In the genomic region with DNA sequence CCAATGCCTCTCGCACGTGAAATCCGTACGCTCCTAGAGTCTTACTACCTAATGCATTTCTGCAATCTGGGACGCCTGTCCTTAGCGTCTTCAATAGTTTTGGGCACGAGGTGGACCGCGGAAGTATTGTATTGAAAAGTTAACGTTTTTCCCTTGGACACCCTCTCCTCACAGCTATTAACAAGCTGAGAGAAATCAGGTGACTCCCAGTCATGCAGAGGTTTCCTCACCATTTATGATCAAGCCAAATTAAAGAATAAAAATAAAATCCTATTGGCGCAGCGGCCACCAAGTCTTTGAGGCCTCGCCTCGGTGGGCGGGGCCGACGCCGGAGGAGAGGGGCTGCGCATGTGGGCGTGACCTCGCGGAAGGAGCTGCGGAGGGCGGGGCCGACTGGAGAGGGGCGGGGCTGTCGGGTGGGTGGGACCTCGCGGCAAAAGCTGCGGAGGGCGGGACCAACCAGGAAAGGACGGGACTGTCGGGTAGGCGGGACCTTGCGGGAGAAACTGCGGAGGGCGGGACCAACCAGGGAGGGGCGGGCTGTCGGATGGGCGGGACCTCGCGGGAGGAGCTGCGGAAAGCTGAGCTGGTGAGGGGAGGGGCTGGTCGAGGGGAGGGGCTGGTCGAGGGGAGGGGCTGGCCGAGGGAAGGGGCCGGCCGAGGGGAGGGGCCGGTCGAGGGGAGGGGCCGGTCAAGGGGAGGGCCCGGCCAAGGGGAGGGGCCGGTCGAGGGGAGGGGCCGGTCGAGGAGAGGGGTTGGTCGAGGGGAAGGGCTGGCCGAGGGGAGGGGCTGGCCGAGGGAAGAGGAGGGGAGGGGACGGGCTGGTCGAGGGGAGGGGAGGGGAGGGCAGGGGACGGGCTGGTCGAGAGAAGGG, we compare ENCODE assay signal across 8 cellular contexts. TPM values are rescaled to one million over a fixed set of nuclear protein-coding genes. Genes with fewer than 3 reads are reported as not detected.
DNase-seq lines count a peak whose midpoint lies in the region; ATAC-seq and TF ChIP-seq lines count a peak whose summit lies in the region.

No MANE protein-coding gene starts in this region.

- TF ChIP-seq CTCF in AG10803 (conservative IDR thresholded peaks at IDR 0.05; ENCODE audit: low read length) (no peak), left lung (IDR thresholded peaks at IDR 0.05) (no peak)

- H3K4me3 ChIP-seq in AG10803 (ENCODE audit: low read length) (peak overlapping the region; percentile 97), left lung (peak overlapping the region; percentile 64 to 93)

- DNase-seq in AG10803 (ENCODE audit: low read depth): peak; percentile 98
- peak; percentile 96 for DNase-seq in NCI-H748 treated with DMSO at 0.1 percent for 48 hours (lab: John Stamatoyannopoulos, UW)
- peak; percentile 97 to 98 for DNase-seq in activated CD4-positive, alpha-beta T cell treated with anti-CD3 and anti-CD28 coated beads, Interleukin-2, amount 50 U/mL, for 4 hours
- peak; percentile 99 to 100 for DNase-seq in left lung
- DNase-seq in stimulated activated CD4-positive, alpha-beta T cell treated with anti-CD3 and anti-CD28 coated beads, Interleukin-1b, Interleukin-23, amount 100 ng/mL, for 4 hours (ENCODE audit: low read depth in 2 of 2): peak; percentile 92 to 98

- peaks cover 21% of the 10 kb centered on the region for H3K4me1 Mint-ChIP-seq in dendritic cell treated with granulocyte-macrophage colony-stimulating factor and Interleukin-4, amounts not matched to agents 40 ng/mL and 50 ng/mL, for 4 days (ENCODE audit: low read depth)

- H3K27ac Mint-ChIP-seq in dendritic cell treated with granulocyte-macrophage colony-stimulating factor and Interleukin-4, amounts not matched to agents 40 ng/mL and 50 ng/mL, for 4 days: peak overlapping the region; percentile 82

- peaks cover 26% of the 10 kb centered on the region for H3K36me3 Mint-ChIP-seq in dendritic cell treated with granulocyte-macrophage colony-stimulating factor and Interleukin-4, amounts not matched to agents 40 ng/mL and 50 ng/mL, for 4 days (ENCODE audit: low read depth)

- no peaks in the 10 kb centered on the region for H3K9me3 Mint-ChIP-seq in dendritic cell treated with granulocyte-macrophage colony-stimulating factor and Interleukin-4, amounts not matched to agents 40 ng/mL and 50 ng/mL, for 4 days

- H3K4me1 ChIP-seq in left lung: peaks cover 12 to 29% of the 10 kb centered on the region in 2 donors

- peaks cover 55% of the 10 kb centered on the region for H3K27me3 Mint-ChIP-seq in dendritic cell treated with granulocyte-macrophage colony-stimulating factor and Interleukin-4, amounts not matched to agents 40 ng/mL and 50 ng/mL, for 4 days

- peak; percentile 58 for ATAC-seq in GM19372 (IDR thresholded peaks at IDR 0.05; ENCODE audit: low read depth, unreplicated experiment)
- peak; percentile 58 for ATAC-seq in HG03571 (IDR thresholded peaks at IDR 0.05; ENCODE audit: unreplicated experiment)
- peak; percentile 83 for ATAC-seq in left lung

- no peaks in the 10 kb centered on the region for H3K9me3 ChIP-seq in left lung

- H3K27me3 ChIP-seq in left lung: peaks cover 0 to 6% of the 10 kb centered on the region in 2 donors

- H3K36me3 ChIP-seq in left lung: no peaks in the 10 kb centered on the region

- H3K4me3 Mint-ChIP-seq in dendritic cell treated with granulocyte-macrophage colony-stimulating factor and Interleukin-4, amounts not matched to agents 40 ng/mL and 50 ng/mL, for 4 days: peak overlapping the region; percentile 87

- H3K27ac ChIP-seq in left lung: peak overlapping the region in 1 of 2 donors; percentile 96

- intact Hi-C loops in dendritic cell treated with granulocyte-macrophage colony-stimulating factor and Interleukin-4, amounts not matched to agents 40 ng/mL and 50 ng/mL, for 4 days (cut with micrococcal nuclease): loop anchor here (2.0 kb wide), 1 partner anchor 54 kb away; no protein-coding TSS in a partner anchor
- intact Hi-C loops in left lung (cut with DNase I): no loop called here

RNA-seq across cellular contexts. Expression of a gene that starts 1.1 kb away (rescaled TPM):
- 100 to 1,000 TPM; 146 to 176 TPM for total RNA-seq in left lung
